ENCODE assay signal across 1 cellular context in genomic region chr20:348972-349841, GRCh38.
TF ChIP-seq lines count a peak whose summit lies in the region.

No MANE protein-coding gene starts in this region.

TF ChIP-seq in HepG2, 621 proteins besides CTCF, POLR2A, EP300 and RAD21 (continued from another document and continues in another):
- TF ChIP-seq TFAP4 (IDR thresholded peaks at IDR 0.05; ENCODE audit: borderline replicate concordance, low read depth) (no peak), AGO1 (IDR thresholded peaks at IDR 0.05; ENCODE audit: low read depth, low read length, poor library complexity, severe bottlenecking) (no peak), MTF1 (CRISPR knock-in tag; IDR thresholded peaks at IDR 0.05) (no peak), PTBP1 (IDR thresholded peaks at IDR 0.05; ENCODE audit: low read depth, low read length, poor library complexity, severe bottlenecking) (no peak), MXD1 (CRISPR knock-in tag; IDR thresholded peaks at IDR 0.05) (no peak), ARID5B (CRISPR knock-in tag; IDR thresholded peaks at IDR 0.05) (peak; percentile 75), SNAPC2 (CRISPR knock-in tag; IDR thresholded peaks at IDR 0.05) (no peak), MTA1 (CRISPR knock-in tag; IDR thresholded peaks at IDR 0.05; ENCODE audit: borderline replicate concordance) (peak; percentile 72; the same call in 1 of the 2 replicates), HIC2 (CRISPR knock-in tag; IDR thresholded peaks at IDR 0.05; ENCODE audit: low read depth) (no peak), TFDP2 (CRISPR knock-in tag; IDR thresholded peaks at IDR 0.05) (peak; percentile 4; the same call in 1 of the 2 replicates), KAT7 (CRISPR knock-in tag; IDR thresholded peaks at IDR 0.05; ENCODE audit: borderline replicate concordance) (0 out of 2 replicates have a peak, but pooled peaks have one; percentile 18), ZFY (CRISPR knock-in tag; IDR thresholded peaks at IDR 0.05) (peak; percentile 76), KDM5A (IDR thresholded peaks at IDR 0.05; ENCODE audit: borderline replicate concordance, low read length) (no peak), ZNF546 (CRISPR knock-in tag; conservative IDR thresholded peaks at IDR 0.05) (no peak), HMGA1 (CRISPR knock-in tag; conservative IDR thresholded peaks at IDR 0.05) (no peak), BCL6 (CRISPR knock-in tag; IDR thresholded peaks at IDR 0.05) (peak; percentile 61), ARNT2 (CRISPR knock-in tag; IDR thresholded peaks at IDR 0.05; ENCODE audit: low read depth) (peak; percentile 69; the same call in 1 of the 2 replicates), ZNF724P (CRISPR knock-in tag; IDR thresholded peaks at IDR 0.05; ENCODE audit: borderline replicate concordance) (0 out of 2 replicates have a peak, but pooled peaks have one; percentile 77), ZBTB43 (CRISPR knock-in tag; conservative IDR thresholded peaks at IDR 0.05) (0 out of 2 replicates have a peak, but pooled peaks have one; percentile 41), GLMP (CRISPR knock-in tag; IDR thresholded peaks at IDR 0.05; ENCODE audit: borderline replicate concordance) (no peak), RBFOX2 (IDR thresholded peaks at IDR 0.05; ENCODE audit: low read depth, low read length) (peak; percentile 38; the same call in 1 of the 2 replicates), BHLHE40 (IDR thresholded peaks at IDR 0.05; ENCODE audit: low read length) (no peak), RNF2 (conservative IDR thresholded peaks at IDR 0.05; ENCODE audit: low read depth) (no peak), NFIC (IDR thresholded peaks at IDR 0.05; ENCODE audit: low read length) (0 out of 2 replicates have a peak, but pooled peaks have one; percentile 51), ZNF841 (CRISPR knock-in tag; IDR thresholded peaks at IDR 0.05; ENCODE audit: borderline replicate concordance) (no peak), ZNF629 (CRISPR knock-in tag; conservative IDR thresholded peaks at IDR 0.05) (peak; percentile 90), ATF7-NPFF (CRISPR knock-in tag; IDR thresholded peaks at IDR 0.05; ENCODE audit: low read depth) (peak; percentile 69), FOXP1 (IDR thresholded peaks at IDR 0.05) (no peak), FOXP1 (CRISPR knock-in tag; IDR thresholded peaks at IDR 0.05) (peak; percentile 77), ZFP36L1 (CRISPR knock-in tag; IDR thresholded peaks at IDR 0.05) (no peak), FOXP4 (CRISPR knock-in tag; IDR thresholded peaks at IDR 0.05) (peak; percentile 88), ZNF367 (CRISPR knock-in tag; IDR thresholded peaks at IDR 0.05; ENCODE audit: borderline replicate concordance) (peak; percentile 47; the same call in 1 of the 2 replicates), JUND (CRISPR knock-in tag; IDR thresholded peaks at IDR 0.05) (no peak), SP140L (CRISPR knock-in tag; IDR thresholded peaks at IDR 0.05; ENCODE audit: borderline replicate concordance) (no peak), ZNF615 (CRISPR knock-in tag; IDR thresholded peaks at IDR 0.05; ENCODE audit: borderline replicate concordance) (no peak), ZNF576 (CRISPR knock-in tag; IDR thresholded peaks at IDR 0.05) (no peak), MTERF4 (CRISPR knock-in tag; IDR thresholded peaks at IDR 0.05) (no peak), ZNF777 (CRISPR knock-in tag; IDR thresholded peaks at IDR 0.05) (no peak; the same call in 1 of the 2 replicates), MLX (CRISPR knock-in tag; IDR thresholded peaks at IDR 0.05) (no peak), PCBP1 (IDR thresholded peaks at IDR 0.05; ENCODE audit: borderline replicate concordance, low read depth, low read length) (no peak), ZNF607 (CRISPR knock-in tag; IDR thresholded peaks at IDR 0.05; ENCODE audit: borderline replicate concordance) (0 out of 2 replicates have a peak, but pooled peaks have one; percentile 56), ARID3A (IDR thresholded peaks at IDR 0.05; ENCODE audit: low read depth, low read length) (no peak), ZNF441 (CRISPR knock-in tag; IDR thresholded peaks at IDR 0.05; ENCODE audit: borderline replicate concordance) (0 out of 2 replicates have a peak, but pooled peaks have one; percentile 20), LBX2 (CRISPR knock-in tag; IDR thresholded peaks at IDR 0.05; ENCODE audit: borderline replicate concordance) (no peak), PAF1 (CRISPR knock-in tag; IDR thresholded peaks at IDR 0.05) (no peak), STAG1 (CRISPR knock-in tag; IDR thresholded peaks at IDR 0.05) (no peak), GPN1 (CRISPR knock-in tag; IDR thresholded peaks at IDR 0.05; ENCODE audit: borderline replicate concordance) (peak; percentile 56; the same call in 1 of the 2 replicates), ZNF720 (CRISPR knock-in tag; IDR thresholded peaks at IDR 0.05) (no peak), FOXA3 (CRISPR knock-in tag; IDR thresholded peaks at IDR 0.05) (peak; percentile 99), KLF6 (CRISPR knock-in tag; IDR thresholded peaks at IDR 0.05) (no peak)
